ENCODE assay signal across 34 cellular contexts in genomic region chr22:34588893-34589545, GRCh38.
"Had no signal": no experiment of that assay in that cellular context is flagged by ENCODE, and none has a peak within 500 bp of the region (broad histone marks: within the 10 kb centered on the region; RNA-seq: fewer than 3 reads in every experiment).

No MANE protein-coding gene starts in this region.

- H3K4me3 Mint-ChIP-seq: activated CD4-positive, alpha-beta memory T cell treated with anti-CD3 and anti-CD28 coated beads for 36 hours; activated CD4-positive, alpha-beta T cell treated with anti-CD3 and anti-CD28 coated beads, Interleukin-2, amount 10 ng/mL, durations not matched to agents 24 days and 14 days; activated naive CD4-positive, alpha-beta T cell treated with anti-CD3 and anti-CD28 coated beads for 36 hours; activated naive CD8-positive, alpha-beta T cell treated with anti-CD3 and anti-CD28 coated beads for 36 hours; activated T-helper 1 cell treated with anti-CD3 and anti-CD28 coated beads, Interleukin-12 subunit alpha, Interleukin-12 subunit beta, Interleukin-2, Interleukin-4 antibody, amounts not matched to agents 30 ng/mL and 10 ng/mL and 1 ng/mL, durations not matched to agents 14 hours and 24 hours and 36 hours; mesothelial cell of epicardium; naive B cell; nephron progenitor cell; stimulated activated effector memory CD8-positive, alpha-beta T cell treated with anti-CD3 and anti-CD28 coated beads, Interleukin-12 subunit alpha, Interleukin-12 subunit beta, amount 100 ng/mL, for 72 hours; stimulated activated naive CD8-positive, alpha-beta T cell treated with anti-CD3 and anti-CD28 coated beads, Interleukin-15, amount 100 ng/mL, for 72 hours; T-helper 1 cell treated with Interleukin-12 subunit alpha and Interleukin-12 subunit beta and Interleukin-4 antibody, amounts not matched to agents 30 μg/mL and 1 μg/mL, for 36 hours had no signal

- H3K27me3 ChIP-seq: adrenal gland, body of pancreas, gastrocnemius medialis, hepatocyte, ovary, sigmoid colon, thyroid gland had no signal

- H3K4me1 Mint-ChIP-seq: activated CD4-positive, alpha-beta T cell treated with anti-CD3 and anti-CD28 coated beads, Interleukin-2, amount 10 ng/mL, durations not matched to agents 24 days and 14 days; activated naive CD8-positive, alpha-beta T cell treated with anti-CD3 and anti-CD28 coated beads for 36 hours; naive B cell; stimulated activated effector memory CD8-positive, alpha-beta T cell treated with anti-CD3 and anti-CD28 coated beads, Interleukin-12 subunit alpha, Interleukin-12 subunit beta, amount 100 ng/mL, for 72 hours; stimulated activated naive CD8-positive, alpha-beta T cell treated with anti-CD3 and anti-CD28 coated beads, Interleukin-15, amount 100 ng/mL, for 72 hours had no signal

- H3K4me1 ChIP-seq: adrenal gland, gastrocnemius medialis, left ventricle myocardium inferior, sigmoid colon had no signal

- ATAC-seq: body of pancreas; gastrocnemius medialis; stimulated activated effector memory CD8-positive, alpha-beta T cell treated with anti-CD3 and anti-CD28 coated beads, Interleukin-12 subunit alpha, Interleukin-12 subunit beta, amount 100 ng/mL, for 72 hours; stimulated activated naive CD8-positive, alpha-beta T cell treated with anti-CD3 and anti-CD28 coated beads, Interleukin-15, amount 100 ng/mL, for 72 hours had no signal

- H3K9me3 Mint-ChIP-seq: activated CD4-positive, alpha-beta memory T cell treated with anti-CD3 and anti-CD28 coated beads for 36 hours; activated naive CD4-positive, alpha-beta T cell treated with anti-CD3 and anti-CD28 coated beads for 36 hours; activated naive CD8-positive, alpha-beta T cell treated with anti-CD3 and anti-CD28 coated beads for 36 hours; mesothelial cell of epicardium; nephron progenitor cell; stimulated activated effector memory CD8-positive, alpha-beta T cell treated with anti-CD3 and anti-CD28 coated beads, Interleukin-12 subunit alpha, Interleukin-12 subunit beta, amount 100 ng/mL, for 72 hours had no signal

- H3K36me3 ChIP-seq: adrenal gland, gastrocnemius medialis, left ventricle myocardium inferior, ovary, sigmoid colon, thyroid gland, WERI-Rb-1 had no signal

- H3K9me3 ChIP-seq: adrenal gland, body of pancreas, gastrocnemius medialis, ovary, sigmoid colon, thyroid gland had no signal

- H3K4me3 ChIP-seq: adrenal gland, body of pancreas, gastrocnemius medialis, hepatocyte, left ventricle myocardium inferior, ovary, sigmoid colon, thyroid gland had no signal

- H3K36me3 Mint-ChIP-seq: activated CD4-positive, alpha-beta memory T cell treated with anti-CD3 and anti-CD28 coated beads for 36 hours; activated naive CD8-positive, alpha-beta T cell treated with anti-CD3 and anti-CD28 coated beads for 36 hours; mesothelial cell of epicardium; naive B cell; stimulated activated effector memory CD8-positive, alpha-beta T cell treated with anti-CD3 and anti-CD28 coated beads, Interleukin-12 subunit alpha, Interleukin-12 subunit beta, amount 100 ng/mL, for 72 hours had no signal

- H3K27ac Mint-ChIP-seq: activated CD4-positive, alpha-beta memory T cell treated with anti-CD3 and anti-CD28 coated beads for 36 hours; activated CD4-positive, alpha-beta T cell treated with anti-CD3 and anti-CD28 coated beads, Interleukin-2, amount 10 ng/mL, durations not matched to agents 24 days and 14 days; activated naive CD4-positive, alpha-beta T cell treated with anti-CD3 and anti-CD28 coated beads for 36 hours; activated naive CD8-positive, alpha-beta T cell treated with anti-CD3 and anti-CD28 coated beads for 36 hours; activated T-helper 1 cell treated with anti-CD3 and anti-CD28 coated beads, Interleukin-12 subunit alpha, Interleukin-12 subunit beta, Interleukin-2, Interleukin-4 antibody, amounts not matched to agents 30 ng/mL and 10 ng/mL and 1 ng/mL, durations not matched to agents 14 hours and 24 hours and 36 hours; naive B cell; nephron progenitor cell; progenitor cell of endocrine pancreas; stimulated activated effector memory CD8-positive, alpha-beta T cell treated with anti-CD3 and anti-CD28 coated beads, Interleukin-12 subunit alpha, Interleukin-12 subunit beta, amount 100 ng/mL, for 72 hours; stimulated activated naive CD8-positive, alpha-beta T cell treated with anti-CD3 and anti-CD28 coated beads, Interleukin-15, amount 100 ng/mL, for 72 hours; T-helper 1 cell treated with Interleukin-12 subunit alpha and Interleukin-12 subunit beta and Interleukin-4 antibody, amounts not matched to agents 30 μg/mL and 1 μg/mL, for 36 hours had no signal

- DNase-seq: activated CD4-positive, alpha-beta memory T cell treated with anti-CD3 and anti-CD28 coated beads for 36 hours; activated CD4-positive, alpha-beta T cell treated with anti-CD3 and anti-CD28 coated beads, Interleukin-2, amount 10 ng/mL, durations not matched to agents 24 days and 14 days; activated CD4-positive, CD25-positive, alpha-beta regulatory T cell treated with anti-CD3 and anti-CD28 coated beads, Interleukin-2, amount 50 U/mL, for 72 hours; activated CD8-positive, alpha-beta memory T cell treated with anti-CD3 and anti-CD28 coated beads, Interleukin-2, amount 50 U/mL, for 4 hours; activated effector memory CD4-positive, alpha-beta T cell treated with anti-CD3 and anti-CD28 coated beads, Interleukin-2, amount 50 U/mL, for 16 hours; activated naive CD4-positive, alpha-beta T cell treated with anti-CD3 and anti-CD28 coated beads for 36 hours; activated naive CD8-positive, alpha-beta T cell treated with anti-CD3 and anti-CD28 coated beads for 36 hours; activated T-cell treated with anti-CD3 and anti-CD28 coated beads, Interleukin-2, amount 50 U/mL, for 1 hour; adrenal gland; aorta; body of pancreas; dermis blood vessel endothelial cell; effector CD4-positive, alpha-beta T cell; gastrocnemius medialis; glutamatergic neuron; left ventricle myocardium inferior; naive B cell; nephron progenitor cell; ovary; sigmoid colon; small intestine; stimulated activated CD4-positive, alpha-beta T cell treated with anti-CD3 and anti-CD28 coated beads, Interleukin-4, amount 100 ng/mL, for 24 hours; stimulated activated naive CD8-positive, alpha-beta T cell treated with anti-CD3 and anti-CD28 coated beads, Interleukin-15, amount 100 ng/mL, for 72 hours; substantia nigra; T-helper 9 cell; WERI-Rb-1 had no signal

- H3K27ac ChIP-seq: adrenal gland, epithelial cell of prostate, gastrocnemius medialis, hepatocyte, left ventricle myocardium inferior, ovary, sigmoid colon, WERI-Rb-1 had no signal

- H3K27me3 Mint-ChIP-seq: activated CD4-positive, alpha-beta memory T cell treated with anti-CD3 and anti-CD28 coated beads for 36 hours; activated CD4-positive, alpha-beta T cell treated with anti-CD3 and anti-CD28 coated beads, Interleukin-2, amount 10 ng/mL, durations not matched to agents 24 days and 14 days; activated naive CD8-positive, alpha-beta T cell treated with anti-CD3 and anti-CD28 coated beads for 36 hours; progenitor cell of endocrine pancreas; stimulated activated naive CD8-positive, alpha-beta T cell treated with anti-CD3 and anti-CD28 coated beads, Interleukin-15, amount 100 ng/mL, for 72 hours had no signal
